Comparison of ENCODE assay signal across 25 cellular contexts in genomic region chrX:21978346-21978745, GRCh38. TPM values are rescaled to one million over a fixed set of nuclear protein-coding genes. Genes with fewer than 3 reads are reported as not detected.
"Had no signal": no experiment of that assay in that cellular context is flagged by ENCODE, and none has a peak within 500 bp of the region (broad histone marks: within the 10 kb centered on the region; RNA-seq: fewer than 3 reads in every experiment).

No MANE protein-coding gene starts in this region.

- DNase-seq: dorsolateral prefrontal cortex; effector CD4-positive, alpha-beta T cell; hypothalamus; immature natural killer cell; islet precursor cell; kidney glomerular epithelial cell; left colon; left ventricle myocardium superior; natural killer cell; occipital lobe; ovary; posterior cingulate gyrus; psoas muscle; right cardiac atrium; spleen; stimulated activated CD4-positive, alpha-beta T cell treated with anti-CD3 and anti-CD28 coated beads, Interleukin-4, amount 100 ng/mL, for 4 hours; stimulated activated naive CD8-positive, alpha-beta T cell treated with anti-CD3 and anti-CD28 coated beads, Interleukin-15, Interleukin-2, amounts not matched to agents 100 U/mL and 50 U/mL, for 24 hours; substantia nigra; testis; tibial artery had no signal

- H3K9me3 Mint-ChIP-seq: immature natural killer cell; memory B cell; natural killer cell; stimulated activated memory B cell treated with anti-CD40 and anti-IgM and Interleukin-4, amounts not matched to agents 10 μg/mL and 1 μg/mL and 100 μg/mL, for 72 hours; type B pancreatic cell had no signal

- H3K4me3 Mint-ChIP-seq: immature natural killer cell; memory B cell; natural killer cell; stimulated activated memory B cell treated with anti-CD40 and anti-IgM and Interleukin-4, amounts not matched to agents 10 μg/mL and 1 μg/mL and 100 μg/mL, for 72 hours; type B pancreatic cell had no signal

- H3K36me3 ChIP-seq: ovary had no signal

- H3K9me3 ChIP-seq: ovary, psoas muscle, spleen, testis, tibial artery had no signal

- H3K4me1 ChIP-seq: psoas muscle, testis had no signal

- H3K27ac ChIP-seq: dorsolateral prefrontal cortex, ovary, psoas muscle, skin epidermis, spleen, testis, tibial artery had no signal

- ATAC-seq: left colon; left ventricle myocardium superior; natural killer cell; psoas muscle; right cardiac atrium; stimulated activated memory B cell treated with anti-CD40 and anti-IgM and Interleukin-4, amounts not matched to agents 10 μg/mL and 1 μg/mL and 100 μg/mL, for 72 hours; stimulated activated naive CD8-positive, alpha-beta T cell treated with anti-CD3 and anti-CD28 coated beads, Interleukin-15, Interleukin-2, amounts not matched to agents 100 U/mL and 50 U/mL, for 24 hours had no signal

- H3K36me3 Mint-ChIP-seq: natural killer cell had no signal

- H3K4me3 ChIP-seq: dorsolateral prefrontal cortex, lung, ovary, psoas muscle, skin epidermis, spleen, testis, tibial artery had no signal

- H3K27me3 Mint-ChIP-seq: memory B cell; stimulated activated memory B cell treated with anti-CD40 and anti-IgM and Interleukin-4, amounts not matched to agents 10 μg/mL and 1 μg/mL and 100 μg/mL, for 72 hours; type B pancreatic cell had no signal

- H3K27me3 ChIP-seq: ovary, spleen, testis, tibial artery had no signal

- H3K27ac Mint-ChIP-seq: immature natural killer cell; memory B cell; natural killer cell; stimulated activated memory B cell treated with anti-CD40 and anti-IgM and Interleukin-4, amounts not matched to agents 10 μg/mL and 1 μg/mL and 100 μg/mL, for 72 hours; type B pancreatic cell had no signal

RNA-seq across cellular contexts. Expression of gene PHEX, which starts 53.8 kb away (rescaled TPM):
- polyA plus RNA-seq: immature natural killer cell had no signal
